ENCODE assay signal across 9 cellular contexts in the genomic region with DNA sequence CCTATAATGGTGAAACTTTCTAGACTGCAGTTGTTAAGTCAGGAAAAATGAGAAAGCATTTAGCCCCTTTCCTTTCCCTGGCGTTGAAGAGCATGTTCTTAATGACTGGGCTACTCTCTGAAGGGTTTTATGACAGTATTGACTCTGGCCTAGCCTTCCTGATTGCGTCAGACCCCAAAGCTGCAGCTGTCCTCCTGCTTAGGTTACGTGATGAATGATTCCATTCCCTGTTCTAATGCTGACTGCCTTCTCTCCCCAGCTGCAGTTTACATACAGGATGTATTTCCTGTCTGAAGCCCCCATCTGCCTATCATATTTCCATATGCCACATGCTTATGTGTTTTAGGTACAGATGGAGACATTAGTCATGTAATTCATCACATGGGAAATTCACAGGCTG.
DNase-seq lines count a peak whose midpoint lies in the region; TF ChIP-seq lines count a peak whose summit lies in the region.
"Had no signal": no experiment of that assay in that cellular context is flagged by ENCODE, and none has a peak within 500 bp of the region (broad histone marks: within the 10 kb centered on the region; RNA-seq: fewer than 3 reads in every experiment).

No MANE protein-coding gene starts in this region.

- no peak overlapping the region for H3K4me3 ChIP-seq in HAP-1

- H3K27ac Mint-ChIP-seq in nephron: peak overlapping the region; percentile 85 to 94 (median 94)

- no peak overlapping the region for H3K4me3 Mint-ChIP-seq in nephron
- H3K4me3 Mint-ChIP-seq: central memory CD8-positive, alpha-beta T cell had no signal

- DNase-seq in EH (ENCODE audit: low read depth) (peak; percentile 90), NCI-H2171 (lab: John Stamatoyannopoulos, UW) (peak; percentile 83), brain pericyte (ENCODE audit: low read depth, low spot score) (peak; percentile 66), NCI-H2227 treated with DMSO at 0.1 percent for 48 hours (lab: John Stamatoyannopoulos, UW) (no peak), occipital lobe (lab: John Stamatoyannopoulos, UW) (no peak), HAP-1 (ENCODE audit: low spot score in 2 of 2) (no peak)
- DNase-seq in activated T-cell treated with anti-CD3 and anti-CD28 coated beads, Interleukin-2, amount 50 U/mL, for 1 hour: no peak

- no peaks in the 10 kb centered on the region for H3K27me3 ChIP-seq in HAP-1 (ENCODE audit: low read depth)

- no peaks in the 10 kb centered on the region for H3K4me1 ChIP-seq in HAP-1

- no peaks in the 10 kb centered on the region for H3K36me3 Mint-ChIP-seq in nephron (ENCODE audit: low read depth)

- H3K36me3 ChIP-seq in HAP-1 (replicated peaks): no peaks in the 10 kb centered on the region

- in situ Hi-C loops in HAP-1 (cut with MboI; ENCODE audit: low sequenced_read_pairs): no loop called here

- H3K9me3 ChIP-seq in HAP-1: no peaks in the 10 kb centered on the region

- H3K4me1 Mint-ChIP-seq in nephron: peaks cover 35% of the 10 kb centered on the region
- H3K4me1 Mint-ChIP-seq: central memory CD8-positive, alpha-beta T cell had no signal

- peaks cover 9% of the 10 kb centered on the region for H3K9me3 Mint-ChIP-seq in nephron
- H3K9me3 Mint-ChIP-seq: central memory CD8-positive, alpha-beta T cell had no signal

- TF ChIP-seq CTCF in nephron (IDR thresholded peaks at IDR 0.05; ENCODE audit: unreplicated experiment in 3 of 3): no peak

- no peaks in the 10 kb centered on the region for H3K27me3 Mint-ChIP-seq in nephron (ENCODE audit: low read depth)
- H3K27me3 Mint-ChIP-seq: central memory CD8-positive, alpha-beta T cell had no signal

Comparison
In these comparisons a context has a peak if more than half of its experiments do, and no peak if none do; other contexts are left out.
1. DNase-seq: peak in EH (single experiment), NCI-H2171 (single experiment) and brain pericyte (single experiment); none in activated T-cell treated with anti-CD3 and anti-CD28 coated beads, Interleukin-2, amount 50 U/mL, for 1 hour (single experiment), NCI-H2227 treated with DMSO at 0.1 percent for 48 hours (single experiment), occipital lobe (single experiment) and HAP-1 (0 of 2).